ENCODE assay signal across 8 cellular contexts in the genomic region with DNA sequence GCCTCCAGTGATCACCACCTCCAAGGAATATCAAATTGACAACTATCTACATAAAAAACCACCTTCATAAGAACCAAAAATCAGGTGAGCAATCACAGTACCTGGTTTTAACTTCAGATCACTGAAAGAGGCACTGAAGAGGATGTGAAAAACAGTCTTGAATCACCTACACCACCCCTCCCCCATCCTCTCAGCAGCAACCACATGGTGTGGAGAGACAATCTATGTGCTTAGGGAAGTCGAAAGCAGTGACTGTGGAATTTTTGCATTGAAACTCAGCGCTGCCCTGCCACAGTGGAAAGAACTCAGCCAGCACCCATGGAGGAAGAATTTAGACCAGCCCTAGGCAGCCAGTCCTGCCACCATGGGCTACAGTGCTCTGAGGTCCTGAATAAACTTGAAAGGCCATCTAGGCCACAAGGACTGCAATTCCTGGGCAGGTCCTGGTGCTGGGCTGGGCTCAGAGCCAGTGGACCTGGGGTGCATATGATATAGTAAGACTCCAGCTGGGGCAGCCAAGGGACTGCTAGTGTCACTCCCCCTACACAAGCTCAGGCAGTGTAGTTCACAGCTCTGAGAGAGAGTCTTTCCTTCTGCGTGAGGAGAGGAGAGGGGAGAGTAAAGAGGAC.
DNase-seq lines count a peak whose midpoint lies in the region; ATAC-seq, FAIRE-seq and TF ChIP-seq lines count a peak whose summit lies in the region.

No MANE protein-coding gene starts in this region.

- H3K27me3 Mint-ChIP-seq in activated CD8-positive, alpha-beta memory T cell treated with anti-CD3 and anti-CD28 coated beads, Interleukin-2, amount 10 ng/mL, durations not matched to agents 7 days and 5 days: no peaks in the 10 kb centered on the region

- no peak overlapping the region for H3K4me3 Mint-ChIP-seq in activated CD8-positive, alpha-beta memory T cell treated with anti-CD3 and anti-CD28 coated beads, Interleukin-2, amount 10 ng/mL, durations not matched to agents 7 days and 5 days

- H3K36me3 Mint-ChIP-seq in activated CD8-positive, alpha-beta memory T cell treated with anti-CD3 and anti-CD28 coated beads, Interleukin-2, amount 10 ng/mL, durations not matched to agents 7 days and 5 days: peaks cover 61% of the 10 kb centered on the region
- peaks cover 27 to 30% of the 10 kb centered on the region in 2 donors for H3K36me3 Mint-ChIP-seq in activated naive CD4-positive, alpha-beta T cell treated with anti-CD3 and anti-CD28 coated beads, Interleukin-2, amount 50 U/mL, for 72 hours

- no peak for DNase-seq in activated CD8-positive, alpha-beta memory T cell treated with anti-CD3 and anti-CD28 coated beads, Interleukin-2, amount 10 ng/mL, durations not matched to agents 7 days and 5 days
- DNase-seq in activated CD8-positive, alpha-beta memory T cell treated with anti-CD3 and anti-CD28 coated beads for 24 hours: no peak
- peak in 1 of 2 donors; percentile 40 for DNase-seq in activated naive CD4-positive, alpha-beta T cell treated with anti-CD3 and anti-CD28 coated beads, Interleukin-2, amount 50 U/mL, for 72 hours (ENCODE audit: low spot score in 2 of 2)
- peak; percentile 40 for DNase-seq in stimulated activated CD8-positive, alpha-beta memory T cell treated with anti-CD3 and anti-CD28 coated beads, Interleukin-4, amount 100 ng/mL, for 48 hours
- no peak for DNase-seq in NCI-H2227 (lab: John Stamatoyannopoulos, UW; ENCODE audit: unreplicated experiment)
- DNase-seq in SK-N-DZ (ENCODE audit: low spot score): no peak
- DNase-seq in H54 (ENCODE audit: insufficient read length, low spot score): no peak

- ATAC-seq in activated CD8-positive, alpha-beta memory T cell treated with anti-CD3 and anti-CD28 coated beads, Interleukin-2, amount 10 ng/mL, durations not matched to agents 7 days and 5 days: peak; percentile 16
- ATAC-seq in HG03095 (IDR thresholded peaks at IDR 0.05; ENCODE audit: unreplicated experiment): peak; percentile 68
- ATAC-seq in activated naive CD4-positive, alpha-beta T cell treated with anti-CD3 and anti-CD28 coated beads, Interleukin-2, amount 50 U/mL, for 72 hours: peak; percentile 70 to 78

- H3K9me3 Mint-ChIP-seq in activated CD8-positive, alpha-beta memory T cell treated with anti-CD3 and anti-CD28 coated beads, Interleukin-2, amount 10 ng/mL, durations not matched to agents 7 days and 5 days (ENCODE audit: low read depth): no peaks in the 10 kb centered on the region
- H3K9me3 Mint-ChIP-seq in activated naive CD4-positive, alpha-beta T cell treated with anti-CD3 and anti-CD28 coated beads, Interleukin-2, amount 50 U/mL, for 72 hours: no peaks in the 10 kb centered on the region

- CTCF ChIA-PET in activated CD8-positive, alpha-beta memory T cell treated with anti-CD3 and anti-CD28 coated beads, Interleukin-2, amount 10 ng/mL, durations not matched to agents 7 days and 5 days (lab: Charles Lee): no interaction called here

- H3K27ac Mint-ChIP-seq in activated CD8-positive, alpha-beta memory T cell treated with anti-CD3 and anti-CD28 coated beads, Interleukin-2, amount 10 ng/mL, durations not matched to agents 7 days and 5 days: no peak overlapping the region
- H3K27ac Mint-ChIP-seq in activated naive CD4-positive, alpha-beta T cell treated with anti-CD3 and anti-CD28 coated beads, Interleukin-2, amount 50 U/mL, for 72 hours: peak overlapping the region; percentile 26 to 65

- H3K4me1 Mint-ChIP-seq in activated CD8-positive, alpha-beta memory T cell treated with anti-CD3 and anti-CD28 coated beads, Interleukin-2, amount 10 ng/mL, durations not matched to agents 7 days and 5 days: peaks cover 31% of the 10 kb centered on the region

- no peak for FAIRE-seq in H54 (lab: Jason Lieb, UNC)

- TF ChIP-seq POLR2A in H54 (IDR thresholded peaks at IDR 0.05; ENCODE audit: low read depth, low read length): no peak

Comparison
In these comparisons a context has a peak if more than half of its experiments do, and no peak if none do; other contexts are left out.
1. ATAC-seq: peak in every context shown above with its lines; median percentile 74 in activated naive CD4-positive, alpha-beta T cell treated with anti-CD3 and anti-CD28 coated beads, Interleukin-2, amount 50 U/mL, for 72 hours; 68 in HG03095; 16 in activated CD8-positive, alpha-beta memory T cell treated with anti-CD3 and anti-CD28 coated beads, Interleukin-2, amount 10 ng/mL, durations not matched to agents 7 days and 5 days.